Comparison of ENCODE assay signal across 9 cellular contexts in genomic region chr20:49669601-49670189, GRCh38. TPM values are rescaled to one million over a fixed set of nuclear protein-coding genes. Genes with fewer than 3 reads are reported as not detected.
DNase-seq lines count a peak whose midpoint lies in the region; ATAC-seq and TF ChIP-seq lines count a peak whose summit lies in the region.
"Had no signal": no experiment of that assay in that cellular context is flagged by ENCODE, and none has a peak within 500 bp of the region (broad histone marks: within the 10 kb centered on the region; RNA-seq: fewer than 3 reads in every experiment).

No MANE protein-coding gene starts in this region.

- no peaks in the 10 kb centered on the region for H3K9me3 Mint-ChIP-seq in chondrocyte (ENCODE audit: low read depth)
- H3K9me3 Mint-ChIP-seq in glutamatergic neuron (ENCODE audit: unreplicated experiment), result no peaks in the 10 kb centered on the region

- H3K36me3 Mint-ChIP-seq in chondrocyte (ENCODE audit: low read depth) (no peaks in the 10 kb centered on the region), glutamatergic neuron (ENCODE audit: unreplicated experiment) (no peaks in the 10 kb centered on the region)

- H3K27me3 ChIP-seq in ACC112 (ENCODE audit: insufficient read depth, low read length), result no peaks in the 10 kb centered on the region
- no peaks in the 10 kb centered on the region for H3K27me3 ChIP-seq in gastroesophageal sphincter

- peaks cover 94% of the 10 kb centered on the region for H3K79me2 ChIP-seq in ACC112 (ENCODE audit: control insufficient read depth, insufficient read depth, low read length, unreplicated experiment)

- H3K4me1 Mint-ChIP-seq in chondrocyte (ENCODE audit: low read depth), result peaks cover 67% of the 10 kb centered on the region
- peaks cover 23% of the 10 kb centered on the region for H3K4me1 Mint-ChIP-seq in glutamatergic neuron (ENCODE audit: low read depth, unreplicated experiment)

- no peak overlapping the region for H3K27ac ChIP-seq in ACC112 (ENCODE audit: low read depth, low read length)
- no peak overlapping the region for H3K27ac ChIP-seq in gastroesophageal sphincter

- DNase-seq in chondrocyte (ENCODE audit: low spot score) (no peak), glutamatergic neuron (no peak), Right ventricle myocardium inferior (ENCODE audit: missing footprints) (no peak)
- no peak for DNase-seq in stimulated activated naive CD4-positive, alpha-beta T cell (lab: John Stamatoyannopoulos, UW)
- DNase-seq: SHP77 had no signal

- peak overlapping the region; percentile 60 for H3K4me3 ChIP-seq in ACC112 (ENCODE audit: low read depth, low read length)
- no peak overlapping the region for H3K4me3 ChIP-seq in gastroesophageal sphincter

- H3K9me3 ChIP-seq in gastroesophageal sphincter, result no peaks in the 10 kb centered on the region

- TF ChIP-seq POLR2A in gastroesophageal sphincter (IDR thresholded peaks at IDR 0.05), result no peak

- TF ChIP-seq CTCF in chondrocyte (IDR thresholded peaks at IDR 0.05) (no peak), glutamatergic neuron (IDR thresholded peaks at IDR 0.05; ENCODE audit: partially characterized antibody, unreplicated experiment) (no peak), gastroesophageal sphincter (IDR thresholded peaks at IDR 0.05) (no peak)

- H3K27me3 Mint-ChIP-seq in chondrocyte (ENCODE audit: low read depth), result no peaks in the 10 kb centered on the region
- H3K27me3 Mint-ChIP-seq in glutamatergic neuron (ENCODE audit: unreplicated experiment), result peaks cover under 1% of the 10 kb centered on the region

- H3K27ac Mint-ChIP-seq in chondrocyte (ENCODE audit: unreplicated experiment), result peak overlapping the region; percentile 47
- H3K27ac Mint-ChIP-seq in glutamatergic neuron (ENCODE audit: unreplicated experiment), result no peak overlapping the region

- H3K4me1 ChIP-seq in ACC112 (ENCODE audit: control insufficient read depth, insufficient read depth, low read length, unreplicated experiment) (peaks cover 17% of the 10 kb centered on the region), gastroesophageal sphincter (peaks cover 7 to 62% (median 19%) of the 10 kb centered on the region in 3 donors)

- TF ChIP-seq EP300 in gastroesophageal sphincter (IDR thresholded peaks at IDR 0.05), result no peak

- ATAC-seq in GM19043 (IDR thresholded peaks at IDR 0.05; ENCODE audit: low read depth, unreplicated experiment), result peak; percentile 50
- peak; percentile 70 for ATAC-seq in HG03354 (IDR thresholded peaks at IDR 0.05; ENCODE audit: poor library complexity, severe bottlenecking, unreplicated experiment)
- ATAC-seq in gastroesophageal sphincter, result no peak
- no peak for ATAC-seq in Right ventricle myocardium inferior

- H3K36me3 ChIP-seq in ACC112 (ENCODE audit: insufficient read depth, low read length) (no peaks in the 10 kb centered on the region), gastroesophageal sphincter (no peaks in the 10 kb centered on the region)

- WGBS in gastroesophageal sphincter (ENCODE audit: low coverage in 1 of 2), 2 donors, result 72 to 82% methylated on average over 6 to 7 of the region's 7 CpGs

- intact Hi-C loops in Right ventricle myocardium inferior (cut with DNase I), result no loop called here

- peak overlapping the region; percentile 18 for H3K4me3 Mint-ChIP-seq in chondrocyte (ENCODE audit: unreplicated experiment)
- H3K4me3 Mint-ChIP-seq in glutamatergic neuron (ENCODE audit: unreplicated experiment), result no peak overlapping the region

- no peak overlapping the region for H2AFZ ChIP-seq in ACC112 (ENCODE audit: low read length, unreplicated experiment)

RNA-seq across cellular contexts. Expression of gene B4GALT5, which starts 44.0 kb away (rescaled TPM):
- 54.2 to 56.1 TPM (median 55.0 TPM) in 3 replicates for total RNA-seq in chondrocyte
- 61.3 TPM for total RNA-seq in glutamatergic neuron (ENCODE audit: unreplicated experiment)
- 10 to 100 TPM; 20.2 to 35.6 (median 28.8) TPM for total RNA-seq in gastroesophageal sphincter
- 44.0 TPM for total RNA-seq in Right ventricle myocardium inferior

Comparison
In these comparisons a context has a peak if more than half of its experiments do, and no peak if none do; other contexts are left out.
1. ATAC-seq: peak in GM19043 (single experiment) and HG03354 (single experiment); none in gastroesophageal sphincter (single experiment) and Right ventricle myocardium inferior (single experiment).